In the genomic region with DNA sequence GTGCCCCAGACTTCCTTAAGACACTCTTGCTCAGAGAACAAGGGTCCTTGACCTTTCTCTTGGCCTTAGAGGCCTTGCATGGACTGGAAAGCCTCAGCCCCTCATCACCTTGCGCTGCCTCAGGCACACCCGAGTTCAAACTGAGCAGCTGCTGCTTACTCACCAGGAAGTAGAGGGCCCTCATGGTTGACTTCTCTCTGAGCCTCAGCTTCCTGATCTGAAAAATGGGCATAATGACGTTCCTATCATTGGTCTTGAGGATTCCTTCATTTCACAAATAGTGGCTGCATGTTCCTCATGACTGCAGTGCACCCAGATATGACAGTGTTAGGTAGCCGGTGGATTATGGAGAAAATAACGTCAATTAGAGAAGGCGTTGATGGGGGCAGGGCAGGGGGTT, we compare ENCODE assay signal across 21 cellular contexts. TPM values are rescaled to one million over a fixed set of nuclear protein-coding genes. Genes with fewer than 3 reads are reported as not detected.
A peak's percentile ranks its signal among the peaks of the same experiment; 100 is the strongest.
DNase-seq lines count a peak whose midpoint lies in the region; ATAC-seq and TF ChIP-seq lines count a peak whose summit lies in the region.
"Had no signal": no experiment of that assay in that cellular context is flagged by ENCODE, and none has a peak within 500 bp of the region (broad histone marks: within the 10 kb centered on the region; RNA-seq: fewer than 3 reads in every experiment).

No MANE protein-coding gene starts in this region.

- no peak for TF ChIP-seq CTCF in GM12865 (IDR thresholded peaks at IDR 0.05; ENCODE audit: insufficient read depth, low read depth, low read length, missing control alignments)
- TF ChIP-seq CTCF in neural crest cell (conservative IDR thresholded peaks at IDR 0.05) = no peak

- POLR2A ChIA-PET in activated CD4-positive, alpha-beta memory T cell treated with anti-CD3 and anti-CD28 coated beads, Interleukin-2, amount 10 ng/mL, durations not matched to agents 7 days and 5 days (lab: Charles Lee) = interaction anchor here (1.0 kb wide), 1 partner anchor 9 kb away, joined by 4 read pairs; no protein-coding TSS in a partner anchor
- POLR2A ChIA-PET in activated CD4-positive, alpha-beta memory T cell treated with anti-CD3 and anti-CD28 coated beads for 36 hours (lab: Charles Lee) = interaction anchor here (1.0 kb wide), 1 partner anchor 38 kb away, joined by 3 read pairs; no protein-coding TSS in a partner anchor

- no peaks in the 10 kb centered on the region for H3K27me3 Mint-ChIP-seq in activated CD4-positive, alpha-beta memory T cell treated with anti-CD3 and anti-CD28 coated beads, Interleukin-2, amount 10 ng/mL, durations not matched to agents 7 days and 5 days
- H3K27me3 Mint-ChIP-seq in activated CD4-positive, alpha-beta memory T cell treated with anti-CD3 and anti-CD28 coated beads for 36 hours = no peaks in the 10 kb centered on the region
- no peaks in the 10 kb centered on the region for H3K27me3 Mint-ChIP-seq in activated T-helper 17 cell treated with anti-CD3 and anti-CD28 coated beads, Interleukin-2, amount 50 U/mL, for 72 hours
- H3K27me3 Mint-ChIP-seq in neural crest cell (ENCODE audit: low read depth) = no peaks in the 10 kb centered on the region

- no peak for ATAC-seq in activated T-helper 17 cell treated with anti-CD3 and anti-CD28 coated beads, Interleukin-2, amount 50 U/mL, for 72 hours (replicated peaks)
- ATAC-seq: activated CD4-positive, CD25-positive, alpha-beta regulatory T cell treated with anti-CD3 and anti-CD28 coated beads, Interleukin-2, amount 50 U/mL, for 24 hours; lower lobe of right lung had no signal

- intact Hi-C loops in activated CD4-positive, alpha-beta memory T cell treated with anti-CD3 and anti-CD28 coated beads for 36 hours (cut with micrococcal nuclease) = no loop called here

- no peak overlapping the region for H3K4me3 ChIP-seq in GM12865 (ENCODE audit: low read depth, low read length)
- H3K4me3 ChIP-seq: lower lobe of right lung, right atrium auricular region, upper lobe of left lung had no signal

- no peaks in the 10 kb centered on the region for H3K9me3 Mint-ChIP-seq in activated CD4-positive, alpha-beta memory T cell treated with anti-CD3 and anti-CD28 coated beads, Interleukin-2, amount 10 ng/mL, durations not matched to agents 7 days and 5 days
- no peaks in the 10 kb centered on the region for H3K9me3 Mint-ChIP-seq in activated CD4-positive, alpha-beta memory T cell treated with anti-CD3 and anti-CD28 coated beads for 36 hours
- H3K9me3 Mint-ChIP-seq in activated T-helper 17 cell treated with anti-CD3 and anti-CD28 coated beads, Interleukin-2, amount 50 U/mL, for 72 hours = no peaks in the 10 kb centered on the region
- no peaks in the 10 kb centered on the region for H3K9me3 Mint-ChIP-seq in neural crest cell

- no peak overlapping the region for H3K4me3 Mint-ChIP-seq in activated CD4-positive, alpha-beta memory T cell treated with anti-CD3 and anti-CD28 coated beads, Interleukin-2, amount 10 ng/mL, durations not matched to agents 7 days and 5 days
- no peak overlapping the region for H3K4me3 Mint-ChIP-seq in activated CD4-positive, alpha-beta memory T cell treated with anti-CD3 and anti-CD28 coated beads for 36 hours
- H3K4me3 Mint-ChIP-seq in activated T-helper 17 cell treated with anti-CD3 and anti-CD28 coated beads, Interleukin-2, amount 50 U/mL, for 72 hours = no peak overlapping the region
- peak overlapping the region; percentile 32 for H3K4me3 Mint-ChIP-seq in neural crest cell

- no peak for DNase-seq in activated CD4-positive, alpha-beta memory T cell treated with anti-CD3 and anti-CD28 coated beads, Interleukin-2, amount 10 ng/mL, durations not matched to agents 7 days and 5 days
- no peak for DNase-seq in activated CD4-positive, alpha-beta memory T cell treated with anti-CD3 and anti-CD28 coated beads for 36 hours
- DNase-seq in GM12865 (ENCODE audit: low read depth) = peak; percentile 36
- no peak for DNase-seq in neural crest cell (ENCODE audit: low read depth, low spot score)
- no peak for DNase-seq in activated CD4-positive, CD25-positive, alpha-beta regulatory T cell (lab: John Stamatoyannopoulos, UW)
- DNase-seq in NCI-H510A (lab: John Stamatoyannopoulos, UW) = no peak
- no peak for DNase-seq in SW480 (ENCODE audit: low spot score)
- DNase-seq: effector memory CD4-positive, alpha-beta T cell; EL; H7; KG1; lower lobe of right lung; NCI-H1694; NCI-H2171; NCI-H526; stimulated activated CD4-positive, alpha-beta T cell treated with anti-CD3 and anti-CD28 coated beads, Interleukin-12 subunit alpha, Interleukin-12 subunit beta, amount 100 ng/mL, for 4 hours; stimulated activated CD4-positive, alpha-beta T cell treated with anti-CD3 and anti-CD28 coated beads, Interleukin-4, amount 100 ng/mL, for 4 hours; upper lobe of left lung had no signal

- CTCF ChIA-PET in activated CD4-positive, alpha-beta memory T cell treated with anti-CD3 and anti-CD28 coated beads, Interleukin-2, amount 10 ng/mL, durations not matched to agents 7 days and 5 days (lab: Charles Lee) = interaction anchor here (1.8 to 2.8 kb wide), 2 partner anchors 9 to 18 kb away, joined by 8 to 11 read pairs; no protein-coding TSS in a partner anchor
- CTCF ChIA-PET in activated CD4-positive, alpha-beta memory T cell treated with anti-CD3 and anti-CD28 coated beads for 36 hours (lab: Charles Lee) = interaction anchor here (1.1 to 1.5 kb wide), 2 partner anchors 9 to 18 kb away, joined by 6 read pairs; no protein-coding TSS in a partner anchor

- peaks cover 10% of the 10 kb centered on the region for H3K4me1 Mint-ChIP-seq in activated CD4-positive, alpha-beta memory T cell treated with anti-CD3 and anti-CD28 coated beads, Interleukin-2, amount 10 ng/mL, durations not matched to agents 7 days and 5 days
- no peaks in the 10 kb centered on the region for H3K4me1 Mint-ChIP-seq in activated CD4-positive, alpha-beta memory T cell treated with anti-CD3 and anti-CD28 coated beads for 36 hours (ENCODE audit: low read depth)
- H3K4me1 Mint-ChIP-seq in activated T-helper 17 cell treated with anti-CD3 and anti-CD28 coated beads, Interleukin-2, amount 50 U/mL, for 72 hours = peaks cover 5% of the 10 kb centered on the region
- peaks cover 30% of the 10 kb centered on the region for H3K4me1 Mint-ChIP-seq in neural crest cell

- peaks cover 15% of the 10 kb centered on the region for H3K36me3 Mint-ChIP-seq in activated CD4-positive, alpha-beta memory T cell treated with anti-CD3 and anti-CD28 coated beads, Interleukin-2, amount 10 ng/mL, durations not matched to agents 7 days and 5 days (ENCODE audit: low read depth)
- H3K36me3 Mint-ChIP-seq in activated CD4-positive, alpha-beta memory T cell treated with anti-CD3 and anti-CD28 coated beads for 36 hours = no peaks in the 10 kb centered on the region
- H3K36me3 Mint-ChIP-seq in activated T-helper 17 cell treated with anti-CD3 and anti-CD28 coated beads, Interleukin-2, amount 50 U/mL, for 72 hours (ENCODE audit: low read depth) = no peaks in the 10 kb centered on the region
- H3K36me3 Mint-ChIP-seq in neural crest cell (ENCODE audit: low read depth) = no peaks in the 10 kb centered on the region

- peak overlapping the region; percentile 51 for H3K27ac Mint-ChIP-seq in activated CD4-positive, alpha-beta memory T cell treated with anti-CD3 and anti-CD28 coated beads, Interleukin-2, amount 10 ng/mL, durations not matched to agents 7 days and 5 days
- no peak overlapping the region for H3K27ac Mint-ChIP-seq in activated CD4-positive, alpha-beta memory T cell treated with anti-CD3 and anti-CD28 coated beads for 36 hours
- peak overlapping the region; percentile 68 for H3K27ac Mint-ChIP-seq in activated T-helper 17 cell treated with anti-CD3 and anti-CD28 coated beads, Interleukin-2, amount 50 U/mL, for 72 hours
- H3K27ac Mint-ChIP-seq in neural crest cell (ENCODE audit: unreplicated experiment) = no peak overlapping the region

RNA-seq across cellular contexts. Expression of a gene that starts 28.6 kb away (rescaled TPM):
- total RNA-seq in activated CD4-positive, alpha-beta memory T cell treated with anti-CD3 and anti-CD28 coated beads, Interleukin-2, amount 10 ng/mL, durations not matched to agents 7 days and 5 days = 1 to 10 TPM; 2.4 to 3.0 TPM
- 1 to 10 TPM; 1.3 to 1.5 TPM for total RNA-seq in activated CD4-positive, alpha-beta memory T cell treated with anti-CD3 and anti-CD28 coated beads for 36 hours
- 1 to 10 TPM in 1 of 2 donors, under 1 TPM in 1; 0.67 to 2.2 TPM for total RNA-seq in activated T-helper 17 cell treated with anti-CD3 and anti-CD28 coated beads, Interleukin-2, amount 50 U/mL, for 72 hours
- 19.1 and 19.9 TPM in 2 replicates for total RNA-seq in neural crest cell

RNA-seq across cellular contexts. Expression of a gene that starts 38.2 kb away (rescaled TPM):
- 10 to 100 TPM; 88.3 to 97.7 TPM for total RNA-seq in activated CD4-positive, alpha-beta memory T cell treated with anti-CD3 and anti-CD28 coated beads, Interleukin-2, amount 10 ng/mL, durations not matched to agents 7 days and 5 days
- total RNA-seq in activated CD4-positive, alpha-beta memory T cell treated with anti-CD3 and anti-CD28 coated beads for 36 hours = 10 to 100 TPM; 74.6 to 76.3 TPM
- 100 to 1,000 TPM in 1 of 2 donors, 10 to 100 TPM in 1; 77.9 to 131 TPM for total RNA-seq in activated T-helper 17 cell treated with anti-CD3 and anti-CD28 coated beads, Interleukin-2, amount 50 U/mL, for 72 hours
- total RNA-seq in neural crest cell = 136 and 144 TPM in 2 replicates

RNA-seq across cellular contexts. Expression of a gene that starts 38.8 kb away (rescaled TPM):
- 10 to 100 TPM; 17.3 to 18.2 TPM for total RNA-seq in activated CD4-positive, alpha-beta memory T cell treated with anti-CD3 and anti-CD28 coated beads, Interleukin-2, amount 10 ng/mL, durations not matched to agents 7 days and 5 days
- 10 to 100 TPM; 16.0 to 16.4 TPM for total RNA-seq in activated CD4-positive, alpha-beta memory T cell treated with anti-CD3 and anti-CD28 coated beads for 36 hours
- 10 to 100 TPM; 19.8 to 21.8 TPM for total RNA-seq in activated T-helper 17 cell treated with anti-CD3 and anti-CD28 coated beads, Interleukin-2, amount 50 U/mL, for 72 hours
- total RNA-seq in neural crest cell = 24.9 and 26.0 TPM in 2 replicates

Comparison
In these comparisons a context has a peak if more than half of its experiments do, and no peak if none do; other contexts are left out.
1. H3K27ac Mint-ChIP-seq: peak in activated CD4-positive, alpha-beta memory T cell treated with anti-CD3 and anti-CD28 coated beads, Interleukin-2, amount 10 ng/mL, durations not matched to agents 7 days and 5 days (single experiment) and activated T-helper 17 cell treated with anti-CD3 and anti-CD28 coated beads, Interleukin-2, amount 50 U/mL, for 72 hours (single experiment); none in activated CD4-positive, alpha-beta memory T cell treated with anti-CD3 and anti-CD28 coated beads for 36 hours (single experiment) and neural crest cell (single experiment).